28 cellular contexts compared by ENCODE assay signal in the genomic region with DNA sequence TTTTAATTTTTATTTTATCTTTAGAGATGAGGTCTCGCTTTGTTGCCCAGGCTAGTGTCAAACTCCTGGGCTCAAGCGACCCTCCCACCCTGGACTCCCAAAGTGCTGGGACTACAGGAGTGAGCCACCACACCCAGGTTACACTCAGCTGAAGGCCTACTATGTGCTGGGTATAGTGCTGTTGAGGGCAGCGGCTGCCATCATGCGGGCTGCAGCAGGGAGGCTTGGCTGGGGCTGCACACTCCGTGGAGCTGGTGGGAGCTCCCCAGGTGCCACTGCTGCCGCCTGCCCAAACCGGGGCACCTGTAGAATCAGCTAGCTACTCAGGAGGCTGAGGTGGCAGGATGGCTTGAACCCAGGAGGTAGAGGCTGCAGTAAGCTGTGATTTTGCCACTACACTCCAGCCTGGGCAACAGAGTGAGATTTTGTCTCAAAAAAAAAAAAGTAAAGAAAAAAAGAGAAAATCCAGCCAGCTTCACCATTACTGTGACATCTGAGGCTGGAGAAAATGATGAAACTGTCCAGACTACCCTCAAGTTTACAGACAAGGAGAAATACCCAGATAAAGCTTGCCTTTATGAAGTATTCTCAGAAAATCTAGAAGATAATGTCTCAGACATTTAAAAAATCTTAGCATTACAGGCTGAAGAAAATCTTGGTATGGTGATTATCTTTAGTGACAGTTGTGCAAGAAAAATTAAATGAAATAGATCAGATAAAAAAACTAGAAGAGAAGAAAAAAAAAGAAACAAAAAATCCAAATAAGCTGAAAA. TPM values are rescaled to one million over a fixed set of nuclear protein-coding genes. Genes with fewer than 3 reads are reported as not detected.
"Had no signal": no experiment of that assay in that cellular context is flagged by ENCODE, and none has a peak within 500 bp of the region (broad histone marks: within the 10 kb centered on the region; RNA-seq: fewer than 3 reads in every experiment).

No MANE protein-coding gene starts in this region.

- H3K27me3 ChIP-seq: hepatocyte, right lobe of liver, testis had no signal

- H3K4me1 ChIP-seq: foreskin keratinocyte, gastroesophageal sphincter, heart left ventricle, parathyroid adenoma, right lobe of liver, tibial artery had no signal

- FAIRE-seq: colon, kidney had no signal

- H2AFZ ChIP-seq: hepatocyte, parathyroid adenoma had no signal

- H3K36me3 Mint-ChIP-seq: stimulated activated effector memory CD8-positive, alpha-beta T cell treated with anti-CD3 and anti-CD28 coated beads, Interleukin-12 subunit alpha, Interleukin-12 subunit beta, amount 100 ng/mL, for 72 hours; type B pancreatic cell had no signal

- H3K36me3 ChIP-seq: gastroesophageal sphincter, heart left ventricle, right lobe of liver, tibial artery had no signal

- H3K27ac ChIP-seq: dorsolateral prefrontal cortex, foreskin keratinocyte, gastroesophageal sphincter, heart left ventricle, hepatocyte, parathyroid adenoma, right lobe of liver, testis, tibial artery had no signal

- H3K9ac ChIP-seq: parathyroid adenoma had no signal

- H3K4me1 Mint-ChIP-seq: memory B cell; naive thymus-derived CD8-positive, alpha-beta T cell; stimulated activated effector memory CD8-positive, alpha-beta T cell treated with anti-CD3 and anti-CD28 coated beads, Interleukin-12 subunit alpha, Interleukin-12 subunit beta, amount 100 ng/mL, for 72 hours had no signal

- DNase-seq: cerebellar nuclear complex; dorsolateral prefrontal cortex; effector CD4-positive, alpha-beta T cell; foreskin keratinocyte; heart left ventricle; kidney; naive thymus-derived CD8-positive, alpha-beta T cell; stimulated activated CD4-positive, alpha-beta T cell treated with anti-CD3 and anti-CD28 coated beads, Interleukin-2, amount 100 ng/mL, for 24 hours; stimulated activated CD4-positive, alpha-beta T cell treated with anti-CD3 and anti-CD28 coated beads, Interleukin-4, amount 100 ng/mL, for 24 hours; stimulated activated naive CD4-positive, alpha-beta T cell treated with Interleukin-2 at 50 U/mL for 16 hours; substantia nigra; testis had no signal

- H3K79me2 ChIP-seq: hepatocyte, parathyroid adenoma had no signal

- H3K4me3 ChIP-seq: dorsolateral prefrontal cortex, gastroesophageal sphincter, heart left ventricle, hepatocyte, lung, right lobe of liver, testis, tibial artery had no signal

- H3K9me3 ChIP-seq: gastroesophageal sphincter, heart left ventricle, right lobe of liver, testis, tibial artery had no signal

- H3K4me3 Mint-ChIP-seq: memory B cell; naive thymus-derived CD8-positive, alpha-beta T cell; neural crest cell; stimulated activated effector memory CD8-positive, alpha-beta T cell treated with anti-CD3 and anti-CD28 coated beads, Interleukin-12 subunit alpha, Interleukin-12 subunit beta, amount 100 ng/mL, for 72 hours; type B pancreatic cell had no signal

- H3K4me2 ChIP-seq: hepatocyte had no signal

- ATAC-seq: foreskin keratinocyte; gastroesophageal sphincter; heart left ventricle; left lobe of liver; naive thymus-derived CD8-positive, alpha-beta T cell; right lobe of liver; stimulated activated effector memory CD8-positive, alpha-beta T cell treated with anti-CD3 and anti-CD28 coated beads, Interleukin-12 subunit alpha, Interleukin-12 subunit beta, amount 100 ng/mL, for 72 hours had no signal

- H3K9me3 Mint-ChIP-seq: memory B cell; naive thymus-derived CD8-positive, alpha-beta T cell; stimulated activated effector memory CD8-positive, alpha-beta T cell treated with anti-CD3 and anti-CD28 coated beads, Interleukin-12 subunit alpha, Interleukin-12 subunit beta, amount 100 ng/mL, for 72 hours had no signal

- H3K27ac Mint-ChIP-seq: memory B cell; naive thymus-derived CD8-positive, alpha-beta T cell; progenitor cell of endocrine pancreas; stimulated activated effector memory CD8-positive, alpha-beta T cell treated with anti-CD3 and anti-CD28 coated beads, Interleukin-12 subunit alpha, Interleukin-12 subunit beta, amount 100 ng/mL, for 72 hours; type B pancreatic cell had no signal

RNA-seq across cellular contexts. Expression of a gene that starts 42.1 kb away (rescaled TPM):
- total RNA-seq: foreskin keratinocyte; kidney; liver; myocyte; naive thymus-derived CD8-positive, alpha-beta T cell; osteoblast; right lobe of liver had no signal
- polyA plus RNA-seq: foreskin keratinocyte; heart left ventricle; liver; lung; naive thymus-derived CD8-positive, alpha-beta T cell had no signal
